22 cellular contexts compared by ENCODE assay signal in genomic region chr1:95467036-95467435, GRCh38.
DNase-seq lines count a peak whose midpoint lies in the region; ATAC-seq, FAIRE-seq and TF ChIP-seq lines count a peak whose summit lies in the region.
"Had no signal": no experiment of that assay in that cellular context is flagged by ENCODE, and none has a peak within 500 bp of the region (broad histone marks: within the 10 kb centered on the region; RNA-seq: fewer than 3 reads in every experiment).

No MANE protein-coding gene starts in this region.

- H3K36me3 Mint-ChIP-seq in GM23338 (ENCODE audit: low read depth), result no peaks in the 10 kb centered on the region
- H3K36me3 Mint-ChIP-seq: activated naive CD4-positive, alpha-beta T cell treated with anti-CD3 and anti-CD28 coated beads, Interleukin-2, amount 50 U/mL, for 24 hours; naive B cell; stimulated activated effector memory CD8-positive, alpha-beta T cell treated with anti-CD3 and anti-CD28 coated beads, Interleukin-12 subunit alpha, Interleukin-12 subunit beta, amount 100 ng/mL, for 72 hours had no signal

- BruUV-seq in PC-9 (replicated peaks; lab: Mats Ljungman, UMichigan), result no TSS peak
- BruUV-seq in HepG2 (replicated peaks; lab: Mats Ljungman, UMichigan), result no TSS peak

- H4K20me1 ChIP-seq in GM23338 (replicated peaks; ENCODE audit: insufficient read depth), result no peaks in the 10 kb centered on the region
- H4K20me1 ChIP-seq in PC-9 (ENCODE audit: insufficient read depth), result peaks cover 8% of the 10 kb centered on the region; the same call in 1 of the 2 replicates
- H4K20me1 ChIP-seq in HepG2 (ENCODE audit: insufficient read depth, low read length), result no peaks in the 10 kb centered on the region

- H3K27me3 ChIP-seq in AG04450 (ENCODE audit: control insufficient read depth, insufficient read depth, low read length) (no peaks in the 10 kb centered on the region), GM23338 (ENCODE audit: insufficient read depth) (no peaks in the 10 kb centered on the region), PC-9 (ENCODE audit: insufficient read depth, low read depth) (no peaks in the 10 kb centered on the region), HepG2 (ENCODE audit: control insufficient read depth in 1 of 2, insufficient read depth in 2 of 2, low read length in 2 of 2) (no peaks in the 10 kb centered on the region)
- H3K27me3 ChIP-seq: gastrocnemius medialis had no signal

- H3F3A ChIP-seq in GM23338 (replicated peaks; ENCODE audit: low read depth), result no peaks in the 10 kb centered on the region
- H3F3A ChIP-seq in PC-9 (ENCODE audit: insufficient read depth, low read depth), result no peaks in the 10 kb centered on the region

- H3K79me2 ChIP-seq in GM23338 (replicated peaks; ENCODE audit: insufficient read depth) (no peaks in the 10 kb centered on the region), PC-9 (ENCODE audit: low read depth) (no peaks in the 10 kb centered on the region), HepG2 (ENCODE audit: insufficient read depth, low read length) (no peaks in the 10 kb centered on the region)

- POLR2A ChIA-PET in AG04450 (lab: Yijun Ruan, JAX) (no interaction called here), PC-9 (lab: Charles Lee; ENCODE audit: unreplicated experiment) (no interaction called here), HepG2 (lab: Yijun Ruan, JAX) (no interaction called here)

- H3K4me1 Mint-ChIP-seq in GM23338, result no peaks in the 10 kb centered on the region
- H3K4me1 Mint-ChIP-seq: activated naive CD4-positive, alpha-beta T cell treated with anti-CD3 and anti-CD28 coated beads, Interleukin-2, amount 50 U/mL, for 24 hours; naive B cell; stimulated activated effector memory CD8-positive, alpha-beta T cell treated with anti-CD3 and anti-CD28 coated beads, Interleukin-12 subunit alpha, Interleukin-12 subunit beta, amount 100 ng/mL, for 72 hours had no signal

- 0 out of 2 replicates have a peak overlapping the region, but pooled peaks have one; percentile 35 for H3K27ac Mint-ChIP-seq in GM23338
- H3K27ac Mint-ChIP-seq: activated naive CD4-positive, alpha-beta T cell treated with anti-CD3 and anti-CD28 coated beads, Interleukin-2, amount 50 U/mL, for 24 hours; activated T-cell treated with anti-CD3 and anti-CD28 coated beads, Interleukin-2, amount 50 U/mL, for 24 hours; naive B cell; stimulated activated effector memory CD8-positive, alpha-beta T cell treated with anti-CD3 and anti-CD28 coated beads, Interleukin-12 subunit alpha, Interleukin-12 subunit beta, amount 100 ng/mL, for 72 hours had no signal

- DNase-seq in AG04450 (ENCODE audit: low read depth, low spot score) (no peak), GM23338 (ENCODE audit: low spot score) (peak; percentile 11), PC-9 (no peak), HepG2 (ENCODE audit: low spot score) (no peak), mucosa of descending colon (no peak), posterior vena cava (ENCODE audit: low spot score) (no peak), NCI-H2081 (lab: John Stamatoyannopoulos, UW) (no peak)
- DNase-seq: activated CD4-positive, alpha-beta T cell treated with anti-CD3 and anti-CD28 coated beads, Interleukin-2, amount 50 U/mL, for 4 hours; activated T-cell treated with anti-CD3 and anti-CD28 coated beads, Interleukin-2, amount 50 U/mL, for 24 hours; DMS153; gastrocnemius medialis; GOT3; KG1; naive B cell; NCI-H1417 treated with DMSO at 0.1 percent for 48 hours; posterior cingulate gyrus had no signal

- H2AFZ ChIP-seq in GM23338 (no peak overlapping the region), PC-9 (no peak overlapping the region), HepG2 (ENCODE audit: low read length) (no peak overlapping the region)

- no peak overlapping the region for H3K9ac ChIP-seq in HepG2 (ENCODE audit: insufficient read depth, low read depth, low read length)

- H3K9me2 ChIP-seq in GM23338 (ENCODE audit: insufficient read depth) (no peaks in the 10 kb centered on the region), PC-9 (ENCODE audit: insufficient read depth) (no peaks in the 10 kb centered on the region)

- WGBS in HepG2 (ENCODE audit: low lambda C conversion rate), result 0% methylated on average over 1 of the region's 1 CpG

- H3K9me3 ChIP-seq in AG04450 (ENCODE audit: control insufficient read depth, insufficient read depth, low read length) (no peaks in the 10 kb centered on the region), PC-9 (ENCODE audit: insufficient read depth, low read depth) (no peaks in the 10 kb centered on the region), HepG2 (ENCODE audit: low read length) (no peaks in the 10 kb centered on the region), mucosa of descending colon (no peaks in the 10 kb centered on the region)

- CTCF ChIA-PET in AG04450 (lab: Charles Lee) (no interaction called here), PC-9 (lab: Charles Lee) (no interaction called here), HepG2 (lab: Yijun Ruan, JAX; ENCODE audit: low intra/inter-chr PET ratio, low total read pairs) (no interaction called here)

- H3K4me2 ChIP-seq in GM23338, result no peak overlapping the region
- H3K4me2 ChIP-seq in PC-9, result no peak overlapping the region
- H3K4me2 ChIP-seq in HepG2 (ENCODE audit: low read depth, low read length), result no peak overlapping the region

- H3K4me3 ChIP-seq in AG04450 (ENCODE audit: low read depth, low read length) (no peak overlapping the region), GM23338 (no peak overlapping the region), PC-9 (no peak overlapping the region), HepG2 (replicated peaks in 1 of 3; ENCODE audit: insufficient read depth in 1 of 3, low read depth in 2 of 3, low read length in 3 of 3) (no peak overlapping the region), mucosa of descending colon (no peak overlapping the region)
- H3K4me3 ChIP-seq: gastrocnemius medialis, lung, SK-N-MC had no signal

- intact Hi-C loops in PC-9 (cut with micrococcal nuclease; ENCODE audit: unreplicated experiment) (no loop called here), HepG2 (cut with micrococcal nuclease; ENCODE audit: unreplicated experiment) (loop anchor here (2.0 kb wide), 1 partner anchor 158 kb away; no protein-coding TSS in a partner anchor), mucosa of descending colon (cut with DNase I, micrococcal nuclease) (no loop called here), posterior vena cava (cut with DNase I) (no loop called here)

- H3K4me1 ChIP-seq in GM23338 (ENCODE audit: insufficient read depth) (no peaks in the 10 kb centered on the region), PC-9 (replicated peaks; ENCODE audit: insufficient read depth) (no peaks in the 10 kb centered on the region), HepG2 (ENCODE audit: insufficient read depth, low read length) (no peaks in the 10 kb centered on the region), mucosa of descending colon (ENCODE audit: low read depth) (no peaks in the 10 kb centered on the region)
- H3K4me1 ChIP-seq: gastrocnemius medialis had no signal

- TF ChIP-seq RAD21 in HepG2 (CRISPR knock-in tag; IDR thresholded peaks at IDR 0.05), result no peak

- in situ Hi-C loops in HepG2 (cut with HindIII; ENCODE audit: extremely low pct_ligation_motif_present, low pct_unique_long_range_greater_than_20kb), result no loop called here

- no peak for TF ChIP-seq EP300 in HepG2 (IDR thresholded peaks at IDR 0.05; ENCODE audit: low read depth in 2 of 2, low read length in 2 of 2)
- TF ChIP-seq EP300 in HepG2 (CRISPR knock-in tag; IDR thresholded peaks at IDR 0.05; ENCODE audit: borderline replicate concordance), result no peak

- FAIRE-seq in HepG2 (lab: Jason Lieb, UNC), result no peak
- FAIRE-seq: GM18507 had no signal

- H3K27me3 Mint-ChIP-seq in GM23338 (ENCODE audit: insufficient read depth, low read depth, poor library complexity), result no peaks in the 10 kb centered on the region
- H3K27me3 Mint-ChIP-seq: activated naive CD4-positive, alpha-beta T cell treated with anti-CD3 and anti-CD28 coated beads, Interleukin-2, amount 50 U/mL, for 24 hours; activated T-cell treated with anti-CD3 and anti-CD28 coated beads, Interleukin-2, amount 50 U/mL, for 24 hours; naive B cell had no signal

- H3K9me3 Mint-ChIP-seq in GM23338, result peaks cover 10% of the 10 kb centered on the region

- peaks cover 6% of the 10 kb centered on the region; the same call in 1 of the 2 replicates for H3K36me3 ChIP-seq in GM23338 (ENCODE audit: insufficient read depth)
- H3K36me3 ChIP-seq in PC-9 (ENCODE audit: low read depth), result no peaks in the 10 kb centered on the region
- no peaks in the 10 kb centered on the region for H3K36me3 ChIP-seq in HepG2 (replicated peaks in 1 of 2; ENCODE audit: control insufficient read depth in 1 of 2, insufficient read depth in 2 of 2, low read length in 2 of 2)
- H3K36me3 ChIP-seq in mucosa of descending colon (ENCODE audit: low read depth), result no peaks in the 10 kb centered on the region
- H3K36me3 ChIP-seq: gastrocnemius medialis had no signal

- ATAC-seq in GM23338 (no peak), HepG2 (no peak), mucosa of descending colon (no peak), HG02852 (IDR thresholded peaks at IDR 0.05; ENCODE audit: unreplicated experiment) (no peak)
- ATAC-seq: gastrocnemius medialis; stimulated activated effector memory CD8-positive, alpha-beta T cell treated with anti-CD3 and anti-CD28 coated beads, Interleukin-12 subunit alpha, Interleukin-12 subunit beta, amount 100 ng/mL, for 72 hours had no signal

- no peak for TF ChIP-seq POLR2A in HepG2 (IDR thresholded peaks at IDR 0.05; ENCODE audit: insufficient read depth in 1 of 2, low read depth in 2 of 2, low read length in 2 of 2)

- no peak overlapping the region for H3K27ac ChIP-seq in AG04450 (ENCODE audit: low read depth, low read length)
- no peak overlapping the region for H3K27ac ChIP-seq in GM23338 (ENCODE audit: low read depth)
- H3K27ac ChIP-seq in PC-9, result no peak overlapping the region
- H3K27ac ChIP-seq in HepG2 (ENCODE audit: extremely low read length, insufficient read depth, low read length), result no peak overlapping the region
- H3K27ac ChIP-seq: gastrocnemius medialis, SK-N-MC had no signal

- TF ChIP-seq CTCF in AG04450 (IDR thresholded peaks at IDR 0.05; ENCODE audit: low read depth, low read length), result peak; percentile 12; the same call in 1 of the 2 replicates
- TF ChIP-seq CTCF in GM23338 (conservative IDR thresholded peaks at IDR 0.05; ENCODE audit: low read depth in 2 of 2), result peak in 1 of 2 experiments; percentile 48; a peak in 3 of 4 replicates
- peak; percentile 67 for TF ChIP-seq CTCF in PC-9 (conservative IDR thresholded peaks at IDR 0.05)
- TF ChIP-seq CTCF in HepG2 (CRISPR knock-in tag; IDR thresholded peaks at IDR 0.05), result 0 out of 2 replicates have a peak, but pooled peaks have one; percentile 6
- no peak for TF ChIP-seq CTCF in mucosa of descending colon (IDR thresholded peaks at IDR 0.05)

- H3K4me3 Mint-ChIP-seq in GM23338, result no peak overlapping the region
- H3K4me3 Mint-ChIP-seq: activated naive CD4-positive, alpha-beta T cell treated with anti-CD3 and anti-CD28 coated beads, Interleukin-2, amount 50 U/mL, for 24 hours; activated T-cell treated with anti-CD3 and anti-CD28 coated beads, Interleukin-2, amount 50 U/mL, for 24 hours; naive B cell; stimulated activated effector memory CD8-positive, alpha-beta T cell treated with anti-CD3 and anti-CD28 coated beads, Interleukin-12 subunit alpha, Interleukin-12 subunit beta, amount 100 ng/mL, for 72 hours had no signal

TF ChIP-seq in HepG2, 621 proteins besides CTCF, POLR2A, EP300 and RAD21:
- no peak for TF ChIP-seq ZNF773 (CRISPR knock-in tag; IDR thresholded peaks at IDR 0.05; ENCODE audit: borderline replicate concordance)
- peak; percentile 38 for TF ChIP-seq STAG1 (CRISPR knock-in tag; IDR thresholded peaks at IDR 0.05)
- TF ChIP-seq ZNF124 (CRISPR knock-in tag; IDR thresholded peaks at IDR 0.05), result no peak
